7 cellular contexts compared by ENCODE assay signal in the genomic region with DNA sequence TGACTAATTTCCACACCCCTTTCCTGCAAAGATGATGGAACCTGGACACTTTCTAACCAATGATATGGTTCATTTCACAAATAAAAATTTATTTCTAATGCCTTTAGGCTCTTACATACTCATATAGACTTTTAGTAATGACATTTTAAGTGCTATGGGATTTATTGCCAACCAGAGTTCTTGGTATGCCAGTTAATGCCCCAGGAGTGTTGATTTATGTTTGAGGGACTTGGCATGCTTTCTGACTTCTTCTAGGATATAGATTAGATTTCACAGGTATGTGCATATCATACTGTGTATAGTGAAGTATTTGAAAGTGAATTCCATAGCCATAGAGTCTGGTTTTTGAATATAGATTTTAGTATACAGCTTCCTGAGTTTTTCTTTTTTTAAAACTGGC.
"Had no signal": no experiment of that assay in that cellular context is flagged by ENCODE, and none has a peak within 500 bp of the region (broad histone marks: within the 10 kb centered on the region; RNA-seq: fewer than 3 reads in every experiment).

No MANE protein-coding gene starts in this region.

- H3K4me3 ChIP-seq: GM23248, HAP-1 had no signal

- H2AFZ ChIP-seq: GM23248 had no signal

- H3K27ac ChIP-seq: GM23248 had no signal

- ATAC-seq: HCT116 had no signal

- H3K36me3 ChIP-seq: HAP-1 had no signal

- H3K4me1 ChIP-seq: HAP-1 had no signal

- DNase-seq: GM23248, GOT3, H7, IMR-90, KBM-7 had no signal

- H3K9ac ChIP-seq: GM23248 had no signal

- H3K9me3 ChIP-seq: HAP-1 had no signal
